Comparison of ENCODE assay signal across 7 cellular contexts in the genomic region with DNA sequence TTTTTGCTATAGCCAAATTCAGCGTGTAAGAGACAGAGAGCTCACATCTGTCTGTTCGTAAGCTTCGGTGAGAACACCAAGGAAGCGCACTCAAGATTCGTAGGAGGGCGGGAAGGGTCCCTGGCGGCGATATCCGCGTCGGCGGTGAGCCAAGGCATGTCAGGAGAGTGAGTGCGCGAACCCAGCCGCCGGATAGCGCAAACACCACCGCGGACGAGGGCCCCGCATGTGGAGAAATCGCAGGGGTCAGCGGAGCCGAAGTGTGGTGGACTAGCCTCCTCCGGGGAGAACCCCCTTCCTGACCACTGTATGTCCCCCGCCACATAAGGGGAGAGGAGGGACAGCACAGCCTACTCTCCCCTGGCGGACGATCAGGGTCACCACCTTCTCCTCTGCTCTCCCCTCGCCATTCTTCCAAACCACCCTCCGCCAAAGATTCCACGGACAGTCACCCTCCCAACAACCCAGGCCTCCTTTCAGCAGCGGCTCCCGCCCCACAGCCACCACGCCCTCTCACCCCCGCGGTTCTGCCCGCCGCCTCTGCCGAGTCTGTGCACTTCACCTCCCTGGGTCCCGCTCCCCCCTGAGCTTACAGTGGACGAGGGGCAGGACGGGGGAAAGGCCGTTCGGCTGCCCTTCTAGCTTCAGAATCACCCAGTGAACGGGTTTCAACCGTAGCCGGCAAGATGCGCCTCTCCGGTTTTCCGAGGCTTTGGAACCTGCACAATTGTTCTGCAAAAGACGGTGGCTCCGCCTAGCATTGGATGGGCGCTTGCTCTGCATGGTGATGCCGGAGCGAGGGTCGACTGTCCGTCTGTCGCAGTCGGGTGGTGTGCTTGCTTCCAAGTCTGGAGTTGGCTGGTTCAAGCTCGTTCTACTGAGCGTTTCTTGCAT. TPM values are rescaled to one million over a fixed set of nuclear protein-coding genes. Genes with fewer than 3 reads are reported as not detected.
A peak's percentile ranks its signal among the peaks of the same experiment; 100 is the strongest.
DNase-seq lines count a peak whose midpoint lies in the region; ATAC-seq and TF ChIP-seq lines count a peak whose summit lies in the region.
"Not testable (repeated sequence)": the region's sequence is repeated elsewhere in the genome, so short reads cannot be mapped to it uniquely, and the experiment has no call there.

No MANE protein-coding gene starts in this region.

- ATAC-seq in activated B cell treated with CpG ODN at 0.5 μM for 24 hours (ENCODE audit: low read depth) (peak; percentile 34), mucosa of descending colon (peak; percentile 22)
- ATAC-seq in activated naive CD8-positive, alpha-beta T cell treated with anti-CD3 and anti-CD28 coated beads, Interleukin-2, amount 10 ng/mL, durations not matched to agents 7 days and 5 days (ENCODE audit: low read depth), result not testable (repeated sequence)

- H3K9me3 Mint-ChIP-seq in activated B cell treated with CpG ODN at 0.5 μM for 24 hours, result peaks cover 15% of the 10 kb centered on the region
- peaks cover 20% of the 10 kb centered on the region for H3K9me3 Mint-ChIP-seq in activated naive CD8-positive, alpha-beta T cell treated with anti-CD3 and anti-CD28 coated beads, Interleukin-2, amount 10 ng/mL, durations not matched to agents 7 days and 5 days

- H3K27me3 ChIP-seq in H7 (ENCODE audit: control insufficient read depth, insufficient read depth, low read length) (peaks cover 52% of the 10 kb centered on the region), esophagus squamous epithelium (peaks cover 0 to 59% (median 3%) of the 10 kb centered on the region in 4 donors), iPS-15b (ENCODE audit: control insufficient read depth, insufficient read depth, low read length) (peaks cover 55% of the 10 kb centered on the region)

- POLR2A ChIA-PET in activated B cell treated with CpG ODN at 0.5 μM for 24 hours (lab: Charles Lee); activated naive CD8-positive, alpha-beta T cell treated with anti-CD3 and anti-CD28 coated beads, Interleukin-2, amount 10 ng/mL, durations not matched to agents 7 days and 5 days (lab: Charles Lee): not testable (repeated sequence)

- H3K4me3 ChIP-seq in H7 (ENCODE audit: insufficient read depth, low read depth, low read length), result peak overlapping the region; percentile 39
- H3K4me3 ChIP-seq in esophagus squamous epithelium, result peak overlapping the region in 3 of 4 donors; percentile 25 to 53 (median 31)
- H3K4me3 ChIP-seq in iPS-15b (ENCODE audit: low read depth, low read length), result peak overlapping the region; percentile 49
- H3K4me3 ChIP-seq in mucosa of descending colon, result not testable (repeated sequence)
- H3K4me3 ChIP-seq in retinal pigment epithelial cell (ENCODE audit: low read length), result peak overlapping the region; percentile 17

- not testable (repeated sequence) for H3K9me3 ChIP-seq in esophagus squamous epithelium; iPS-15b (ENCODE audit: control insufficient read depth, insufficient read depth, low read length); mucosa of descending colon

- not testable (repeated sequence) for DNase-seq in H7; activated B cell treated with CpG ODN at 0.5 μM for 24 hours; activated naive CD8-positive, alpha-beta T cell treated with anti-CD3 and anti-CD28 coated beads, Interleukin-2, amount 10 ng/mL, durations not matched to agents 7 days and 5 days; esophagus squamous epithelium (lab: John Stamatoyannopoulos, UW); mucosa of descending colon; retinal pigment epithelial cell (ENCODE audit: low read depth)

- 0% methylated on average over 4 of the region's 61 CpGs; no CpG with 5 or more reads in 1 of the 2 donors for WGBS in esophagus squamous epithelium, 2 donors

- not testable (repeated sequence) for H3K36me3 ChIP-seq in H7 (replicated peaks; ENCODE audit: control insufficient read depth, insufficient read depth, low read length); esophagus squamous epithelium; iPS-15b (ENCODE audit: control insufficient read depth, insufficient read depth, low read length); mucosa of descending colon (ENCODE audit: low read depth)

- CTCF ChIA-PET in activated B cell treated with CpG ODN at 0.5 μM for 24 hours (lab: Charles Lee), result not testable (repeated sequence)

- not testable (repeated sequence) for TF ChIP-seq POLR2A in esophagus squamous epithelium (IDR thresholded peaks at IDR 0.05)

- H3K36me3 Mint-ChIP-seq in activated B cell treated with CpG ODN at 0.5 μM for 24 hours (ENCODE audit: low read depth), result not testable (repeated sequence)
- H3K36me3 Mint-ChIP-seq in activated naive CD8-positive, alpha-beta T cell treated with anti-CD3 and anti-CD28 coated beads, Interleukin-2, amount 10 ng/mL, durations not matched to agents 7 days and 5 days, result peaks cover 13% of the 10 kb centered on the region

- not testable (repeated sequence) for H3K27ac ChIP-seq in esophagus squamous epithelium

- TF ChIP-seq CTCF in activated B cell treated with CpG ODN at 0.5 μM for 24 hours (IDR thresholded peaks at IDR 0.05); esophagus squamous epithelium (IDR thresholded peaks at IDR 0.05); mucosa of descending colon (IDR thresholded peaks at IDR 0.05); retinal pigment epithelial cell (conservative IDR thresholded peaks at IDR 0.05; ENCODE audit: low read depth, low read length): not testable (repeated sequence)

- H3K4me1 Mint-ChIP-seq in activated B cell treated with CpG ODN at 0.5 μM for 24 hours; activated naive CD8-positive, alpha-beta T cell treated with anti-CD3 and anti-CD28 coated beads, Interleukin-2, amount 10 ng/mL, durations not matched to agents 7 days and 5 days: not testable (repeated sequence)

- not testable (repeated sequence) for H3K4me1 ChIP-seq in esophagus squamous epithelium; iPS-15b (ENCODE audit: control insufficient read depth, insufficient read depth, low read length); mucosa of descending colon (ENCODE audit: low read depth)

- peaks cover 28% of the 10 kb centered on the region for H3K27me3 Mint-ChIP-seq in activated B cell treated with CpG ODN at 0.5 μM for 24 hours
- peaks cover 55% of the 10 kb centered on the region for H3K27me3 Mint-ChIP-seq in activated naive CD8-positive, alpha-beta T cell treated with anti-CD3 and anti-CD28 coated beads, Interleukin-2, amount 10 ng/mL, durations not matched to agents 7 days and 5 days

- peak overlapping the region; percentile 68 for H3K4me3 Mint-ChIP-seq in activated B cell treated with CpG ODN at 0.5 μM for 24 hours
- peak overlapping the region; percentile 47 for H3K4me3 Mint-ChIP-seq in activated naive CD8-positive, alpha-beta T cell treated with anti-CD3 and anti-CD28 coated beads, Interleukin-2, amount 10 ng/mL, durations not matched to agents 7 days and 5 days

- intact Hi-C loops in activated B cell treated with CpG ODN at 0.5 μM for 24 hours (cut with micrococcal nuclease); esophagus squamous epithelium (cut with DNase I); mucosa of descending colon (cut with DNase I, micrococcal nuclease): not testable (repeated sequence)

- H3K27ac Mint-ChIP-seq in activated B cell treated with CpG ODN at 0.5 μM for 24 hours; activated naive CD8-positive, alpha-beta T cell treated with anti-CD3 and anti-CD28 coated beads, Interleukin-2, amount 10 ng/mL, durations not matched to agents 7 days and 5 days: not testable (repeated sequence)

- H3K9ac ChIP-seq in iPS-15b (ENCODE audit: low read depth, low read length), result not testable (repeated sequence)

RNA-seq across cellular contexts. Expression of a gene that starts 6.2 kb away (rescaled TPM):
- 0.21 and 0.59 TPM in 2 replicates for total RNA-seq in H7 (2014; rRNA removed; shearing (Covaris generic))
- total RNA-seq in activated B cell treated with CpG ODN at 0.5 μM for 24 hours (5.5 and 7.1 TPM in 2 replicates), esophagus squamous epithelium (1 to 10 TPM in 3 of 4 donors, under 1 TPM in 1; 0.34 to 2.3 (median 1.3) TPM), mucosa of descending colon (1 to 10 TPM; 2.0 to 4.6 (median 2.7) TPM)
- total RNA-seq in activated naive CD8-positive, alpha-beta T cell treated with anti-CD3 and anti-CD28 coated beads, Interleukin-2, amount 10 ng/mL, durations not matched to agents 7 days and 5 days, result 1 to 10 TPM in 1 of 2 experiments, under 1 TPM in 1; 0.99 to 1.4 TPM
